ENCODE assay signal across 1 cellular context in genomic region chr1:51924455-51924854, GRCh38.
TF ChIP-seq lines count a peak whose summit lies in the region.

No MANE protein-coding gene starts in this region.

TF ChIP-seq in HepG2, 621 proteins besides CTCF, POLR2A, EP300 and RAD21:
- TF ChIP-seq STAG1 (CRISPR knock-in tag; IDR thresholded peaks at IDR 0.05), result 0 out of 2 replicates have a peak, but pooled peaks have one; percentile 9
- no peak for TF ChIP-seq FOXP1 (IDR thresholded peaks at IDR 0.05)
- TF ChIP-seq FOXP1 (CRISPR knock-in tag; IDR thresholded peaks at IDR 0.05), result no peak
TF ChIP-seq in HepG2: peak in this region for 1.
